In genomic region chr7:55309040-55309991, GRCh38 we compare ENCODE assay signal across 8 cellular contexts. TPM values are rescaled to one million over a fixed set of nuclear protein-coding genes. Genes with fewer than 3 reads are reported as not detected.
DNase-seq lines count a peak whose midpoint lies in the region; ATAC-seq and TF ChIP-seq lines count a peak whose summit lies in the region.

No MANE protein-coding gene starts in this region.

- no peak overlapping the region for H3K4me3 Mint-ChIP-seq in stimulated activated memory B cell treated with anti-CD40 and anti-IgM and Interleukin-4, amounts not matched to agents 10 μg/mL and 1 μg/mL and 100 μg/mL, for 72 hours

- peaks cover 38% of the 10 kb centered on the region for H3K27me3 Mint-ChIP-seq in stimulated activated memory B cell treated with anti-CD40 and anti-IgM and Interleukin-4, amounts not matched to agents 10 μg/mL and 1 μg/mL and 100 μg/mL, for 72 hours

- peak overlapping the region; percentile 38 for H3K27ac Mint-ChIP-seq in stimulated activated memory B cell treated with anti-CD40 and anti-IgM and Interleukin-4, amounts not matched to agents 10 μg/mL and 1 μg/mL and 100 μg/mL, for 72 hours

- H3K36me3 ChIP-seq in SJCRH30: no peaks in the 10 kb centered on the region
- no peaks in the 10 kb centered on the region for H3K36me3 ChIP-seq in brain microvascular endothelial cell (replicated peaks)

- no peaks in the 10 kb centered on the region for H3K36me3 Mint-ChIP-seq in stimulated activated memory B cell treated with anti-CD40 and anti-IgM and Interleukin-4, amounts not matched to agents 10 μg/mL and 1 μg/mL and 100 μg/mL, for 72 hours

- no peaks in the 10 kb centered on the region for H3K27me3 ChIP-seq in SJCRH30
- H3K27me3 ChIP-seq in brain microvascular endothelial cell (replicated peaks): no peaks in the 10 kb centered on the region

- peaks cover 22% of the 10 kb centered on the region for H3K4me1 Mint-ChIP-seq in stimulated activated memory B cell treated with anti-CD40 and anti-IgM and Interleukin-4, amounts not matched to agents 10 μg/mL and 1 μg/mL and 100 μg/mL, for 72 hours

- peaks cover 3% of the 10 kb centered on the region; the same call in 1 of the 2 replicates for H3K9me3 ChIP-seq in SJCRH30 (replicated peaks)

- no peak overlapping the region for H3K4me3 ChIP-seq in SJCRH30
- H3K4me3 ChIP-seq in brain microvascular endothelial cell (ENCODE audit: low read depth, low read length): no peak overlapping the region

- DNase-seq in SJCRH30: no peak
- no peak for DNase-seq in brain microvascular endothelial cell
- no peak for DNase-seq in NCI-H1436 (lab: John Stamatoyannopoulos, UW)
- no peak for DNase-seq in SKM-1 treated with dmso at 0.1 percent for 144 hours (lab: John Stamatoyannopoulos, UW; ENCODE audit: unreplicated experiment)
- DNase-seq in NCI-H1694 treated with DMSO at 0.1 percent for 48 hours (lab: John Stamatoyannopoulos, UW): no peak

- H3K9me3 Mint-ChIP-seq in stimulated activated memory B cell treated with anti-CD40 and anti-IgM and Interleukin-4, amounts not matched to agents 10 μg/mL and 1 μg/mL and 100 μg/mL, for 72 hours: peaks cover 9% of the 10 kb centered on the region

- peak overlapping the region; percentile 85 for H3K27ac ChIP-seq in SJCRH30
- peak overlapping the region; percentile 77 for H3K27ac ChIP-seq in brain microvascular endothelial cell

- peaks cover 30% of the 10 kb centered on the region for H3K4me1 ChIP-seq in SJCRH30

- ATAC-seq in GM18502 (IDR thresholded peaks at IDR 0.05; ENCODE audit: poor library complexity, unreplicated experiment): peak; percentile 91
- peak; percentile 91 for ATAC-seq in HG02610 (IDR thresholded peaks at IDR 0.05; ENCODE audit: unreplicated experiment)
- ATAC-seq in stimulated activated memory B cell treated with anti-CD40 and anti-IgM and Interleukin-4, amounts not matched to agents 10 μg/mL and 1 μg/mL and 100 μg/mL, for 72 hours: peak; percentile 90

- in situ Hi-C loops in brain microvascular endothelial cell (cut with HindIII; ENCODE audit: low pct_ligation_motif_present, low sequenced_read_pairs): no loop called here

- TF ChIP-seq CTCF in brain microvascular endothelial cell (IDR thresholded peaks at IDR 0.05; ENCODE audit: low read depth, low read length, missing control alignments): no peak

RNA-seq across cellular contexts. Expression of gene LANCL2, which starts 55.8 kb away (rescaled TPM):
- total RNA-seq in SJCRH30 (2014; rRNA removed; shearing (Covaris generic)): 23.4 and 28.0 TPM in 2 replicates
